Comparison of ENCODE assay signal across 1 cellular context in genomic region chr19:8334458-8335342, GRCh38.
TF ChIP-seq lines count a peak whose summit lies in the region.

No MANE protein-coding gene starts in this region.

TF ChIP-seq in GM12878, 131 proteins besides CTCF, POLR2A, EP300 and RAD21:
- peak; percentile 71 for TF ChIP-seq HDAC6 (IDR thresholded peaks at IDR 0.05; ENCODE audit: unreplicated experiment)
- TF ChIP-seq RELA (IDR thresholded peaks at IDR 0.05; ENCODE audit: borderline replicate concordance, partially characterized antibody), result no peak
- TF ChIP-seq TCF3 (IDR thresholded peaks at IDR 0.05; ENCODE audit: borderline replicate concordance, insufficient read depth, low read depth, low read length), result peak; percentile 48; the same call in 1 of the 2 replicates
